8 cellular contexts compared by ENCODE assay signal in genomic region chr2:42989283-42990081, GRCh38.
A peak's percentile ranks its signal among the peaks of the same experiment; 100 is the strongest.
DNase-seq lines count a peak whose midpoint lies in the region; ATAC-seq, FAIRE-seq and TF ChIP-seq lines count a peak whose summit lies in the region.
"Not testable (repeated sequence)": the region's sequence is repeated elsewhere in the genome, so short reads cannot be mapped to it uniquely, and the experiment has no call there.

No MANE protein-coding gene starts in this region.

- CTCF ChIA-PET in HEK293 (lab: Yijun Ruan, JAX); K562 (lab: Yijun Ruan, JAX; ENCODE audit: low intra/inter-chr PET ratio): not testable (repeated sequence)
- CTCF ChIA-PET in WTC11 (lab: Charles Lee) = interaction anchor here (1.1 kb wide), 1 partner anchor 15 kb away, joined by 7 read pairs; no protein-coding TSS in a partner anchor

- not testable (repeated sequence) for H3K9me3 Mint-ChIP-seq in WTC11
- peaks cover 28% of the 10 kb centered on the region for H3K9me3 Mint-ChIP-seq in nephron progenitor cell

- H3K4me2 ChIP-seq in DND-41 (ENCODE audit: insufficient read depth, low read length) = 0 out of 2 replicates have a peak overlapping the region, but pooled peaks have one; percentile 12
- H3K4me2 ChIP-seq in K562 (ENCODE audit: insufficient read depth, low read length) = peak overlapping the region; percentile 55

- H3K4me3 ChIP-seq in DND-41 (ENCODE audit: low read depth in 1 of 2, low read length in 2 of 2); HEK293 (ENCODE audit: low read depth, low read length); K562; right atrium auricular region: not testable (repeated sequence)

- H3K27me3 ChIP-seq in DND-41 (ENCODE audit: insufficient read depth, low read length, poor library complexity); K562 (ENCODE audit: control insufficient read depth in 2 of 2, insufficient read depth in 2 of 2, low read length in 2 of 2); right atrium auricular region: not testable (repeated sequence)

- not testable (repeated sequence) for TF ChIP-seq RAD21 in K562 (CRISPR knock-in tag; conservative IDR thresholded peaks at IDR 0.05 in 1 of 2, IDR thresholded peaks at IDR 0.05 in 1 of 2)

- POLR2A ChIA-PET in HEK293 (lab: Yijun Ruan, JAX); WTC11 (lab: Charles Lee): not testable (repeated sequence)
- POLR2A ChIA-PET in K562 (lab: Yijun Ruan, JAX) = interaction anchor here (1.1 kb wide), 1 partner anchor 24 kb away, joined by 3 read pairs; no protein-coding TSS in a partner anchor

- not testable (repeated sequence) for TF ChIP-seq CTCF in DND-41 (IDR thresholded peaks at IDR 0.05; ENCODE audit: borderline replicate concordance, extremely low read depth, low read length, poor library complexity, severe bottlenecking); HEK293 (tag by site-specific recombination; IDR thresholded peaks at IDR 0.05); WTC11 (IDR thresholded peaks at IDR 0.05); K562 (IDR thresholded peaks at IDR 0.05 in 2 of 3, conservative IDR thresholded peaks at IDR 0.05 in 1 of 3; ENCODE audit: insufficient read depth in 2 of 3, low read depth in 1 of 3, low read length in 3 of 3); right atrium auricular region (IDR thresholded peaks at IDR 0.05); nephron progenitor cell (IDR thresholded peaks at IDR 0.05)

- not testable (repeated sequence) for FAIRE-seq in K562 (lab: Jason Lieb, UNC)

- not testable (repeated sequence) for H3K27me3 Mint-ChIP-seq in WTC11 (ENCODE audit: low read depth); nephron progenitor cell (ENCODE audit: low read depth, poor library complexity)

- H4K20me1 ChIP-seq in DND-41 (ENCODE audit: insufficient read depth, low read length); K562 (replicated peaks; ENCODE audit: control insufficient read depth, insufficient read depth, low read length): not testable (repeated sequence)

- BruUV-seq in K562 (replicated peaks; lab: Mats Ljungman, UMichigan) = TSS peak; percentile 79

- ATAC-seq in DND-41 (ENCODE audit: insufficient read depth, low read depth); WTC11: not testable (repeated sequence)
- ATAC-seq in K562 = peak; percentile 70

- not testable (repeated sequence) for H3K79me2 ChIP-seq in DND-41 (ENCODE audit: insufficient read depth, low read length); K562 (ENCODE audit: control insufficient read depth, insufficient read depth, low read length)

- H3K9me3 ChIP-seq in DND-41 (ENCODE audit: insufficient read depth, low read length, severe bottlenecking); HEK293 (ENCODE audit: control insufficient read depth, insufficient read depth, low read depth, low read length); K562 (replicated peaks; ENCODE audit: control insufficient read depth, insufficient read depth, low read depth, low read length); right atrium auricular region: not testable (repeated sequence)

- H3K4me3 Mint-ChIP-seq in WTC11 = peak overlapping the region; percentile 52
- H3K4me3 Mint-ChIP-seq in nephron progenitor cell = not testable (repeated sequence)

- peak; percentile 86 for DNase-seq in DND-41
- DNase-seq in NCI-H460 (ENCODE audit: extremely low read depth, low read depth) = peak; percentile 13
- DNase-seq in WTC11 (ENCODE audit: low spot score) = peak; percentile 66
- not testable (repeated sequence) for DNase-seq in K562 (ENCODE audit: extremely low read depth in 1 of 4, low spot score in 3 of 4); nephron progenitor cell
- peak; percentile 21 for DNase-seq in right atrium auricular region (ENCODE audit: low spot score)
- DNase-seq in ureter (ENCODE audit: low spot score) = peak; percentile 45

- H3K27ac Mint-ChIP-seq in WTC11 (peak overlapping the region; percentile 57), nephron progenitor cell (peak overlapping the region; percentile 51)

- intact Hi-C loops in K562 (cut with micrococcal nuclease) = not testable (repeated sequence)

- TF ChIP-seq POLR2A in K562 (conservative IDR thresholded peaks at IDR 0.05) = not testable (repeated sequence)

- not testable (repeated sequence) for H3K36me3 ChIP-seq in DND-41 (ENCODE audit: insufficient read depth, low read length); HEK293 (ENCODE audit: control insufficient read depth in 2 of 2, insufficient read depth in 1 of 2, low read length in 2 of 2); K562 (ENCODE audit: control insufficient read depth, insufficient read depth, low read length); right atrium auricular region

- WGBS in K562 (ENCODE audit: insufficient coverage, low coverage, missing lambda C conversion rate) = 34% methylated on average over 8 of the region's 37 CpGs

- not testable (repeated sequence) for H3K27ac ChIP-seq in DND-41 (ENCODE audit: low read length); HEK293 (ENCODE audit: extremely low read depth, low read depth, low read length); right atrium auricular region
- H3K27ac ChIP-seq in K562 (ENCODE audit: extremely low read depth, low read depth, low read length) = peak overlapping the region; percentile 58; the same call in 1 of the 3 replicates

- H3K4me1 Mint-ChIP-seq in WTC11 = peaks cover 11% of the 10 kb centered on the region
- not testable (repeated sequence) for H3K4me1 Mint-ChIP-seq in nephron progenitor cell

- H3K9me1 ChIP-seq in K562 (ENCODE audit: control insufficient read depth, insufficient read depth, low read length) = not testable (repeated sequence)

- in situ Hi-C loops in K562 (cut with MboI) = not testable (repeated sequence)

- not testable (repeated sequence) for H3K36me3 Mint-ChIP-seq in WTC11
- peaks cover 15% of the 10 kb centered on the region for H3K36me3 Mint-ChIP-seq in nephron progenitor cell (ENCODE audit: low read depth)

- not testable (repeated sequence) for H2AFZ ChIP-seq in DND-41 (ENCODE audit: low read depth, low read length)
- H2AFZ ChIP-seq in K562 (ENCODE audit: low read depth, low read length) = peak overlapping the region; percentile 86

- peaks cover 10% of the 10 kb centered on the region for H3K4me1 ChIP-seq in DND-41 (ENCODE audit: insufficient read depth, low read length)
- H3K4me1 ChIP-seq in HEK293 (ENCODE audit: control insufficient read depth, insufficient read depth, low read length); K562 (replicated peaks in 1 of 2; ENCODE audit: control insufficient read depth in 2 of 2, insufficient read depth in 2 of 2, low read length in 2 of 2); right atrium auricular region: not testable (repeated sequence)

- H3K9ac ChIP-seq in DND-41 (ENCODE audit: low read depth, low read length) = not testable (repeated sequence)
- H3K9ac ChIP-seq in K562 (ENCODE audit: insufficient read depth in 1 of 2, low read depth in 2 of 2, low read length in 2 of 2) = peak overlapping the region in 1 of 2 experiments; percentile 21; a peak in 2 of 4 replicates

- not testable (repeated sequence) for TF ChIP-seq EP300 in K562 (IDR thresholded peaks at IDR 0.05; ENCODE audit: low read length)

TF ChIP-seq in HEK293, 187 proteins besides CTCF, POLR2A, EP300 and RAD21:
- 0 out of 2 replicates have a peak, but pooled peaks have one; percentile 17 for TF ChIP-seq ZNF341 (tag by site-specific recombination; IDR thresholded peaks at IDR 0.05; ENCODE audit: low read depth)

TF ChIP-seq in WTC11, 78 proteins besides CTCF, POLR2A, EP300 and RAD21 (continues in another document):
- 0 out of 2 replicates have a peak, but pooled peaks have one; percentile 35 for TF ChIP-seq FOXK1 (CRISPR knock-in tag; IDR thresholded peaks at IDR 0.05)

TF ChIP-seq in K562, 482 proteins besides CTCF, POLR2A, EP300 and RAD21 (continues in another document):
- TF ChIP-seq NR2C2 (CRISPR knock-in tag; IDR thresholded peaks at IDR 0.05) = not testable (repeated sequence)
- TF ChIP-seq NR2C2 (tag; IDR thresholded peaks at IDR 0.05) (peak; percentile 48; the same call in 1 of the 2 replicates), ZNF592 (IDR thresholded peaks at IDR 0.05) (peak; percentile 16; the same call in 1 of the 2 replicates), POLR2H (tag; IDR thresholded peaks at IDR 0.05; ENCODE audit: low read depth) (0 out of 2 replicates have a peak, but pooled peaks have one; percentile 47)
